Comparison of ENCODE assay signal across 19 cellular contexts in genomic region chr5:128513816-128514215, GRCh38. TPM values are rescaled to one million over a fixed set of nuclear protein-coding genes. Genes with fewer than 3 reads are reported as not detected.
DNase-seq lines count a peak whose midpoint lies in the region; ATAC-seq and TF ChIP-seq lines count a peak whose summit lies in the region.
"Had no signal": no experiment of that assay in that cellular context is flagged by ENCODE, and none has a peak within 500 bp of the region (broad histone marks: within the 10 kb centered on the region; RNA-seq: fewer than 3 reads in every experiment).

No MANE protein-coding gene starts in this region.

- H3K9me3 ChIP-seq in H9 (ENCODE audit: control insufficient read depth, low read depth, low read length), result no peaks in the 10 kb centered on the region
- H3K9me3 ChIP-seq: BE2C, HAP-1 had no signal

- no peaks in the 10 kb centered on the region for H4K20me1 ChIP-seq in H9 (ENCODE audit: control insufficient read depth, insufficient read depth, insufficient read length)

- no peak overlapping the region for H2BK12ac ChIP-seq in H9 (ENCODE audit: insufficient read length, low read depth, low read length)

- H3K27ac ChIP-seq in H9 (ENCODE audit: insufficient read length, low read depth, low read length), result no peak overlapping the region
- H3K27ac ChIP-seq: GM23248, KMS-11 had no signal

- H2BK15ac ChIP-seq in H9 (ENCODE audit: low read depth, low read length), result no peak overlapping the region

- H3K56ac ChIP-seq in H9 (ENCODE audit: insufficient read length, low read depth, low read length), result no peak overlapping the region

- H3K18ac ChIP-seq in H9 (ENCODE audit: insufficient read length, low read depth, low read length), result no peak overlapping the region

- no peaks in the 10 kb centered on the region for H3K27me3 ChIP-seq in H9 (ENCODE audit: insufficient read depth, low read length)
- H3K27me3 ChIP-seq: BE2C had no signal

- H3K27me3 Mint-ChIP-seq in H9 (ENCODE audit: low read depth), result no peaks in the 10 kb centered on the region
- no peaks in the 10 kb centered on the region for H3K27me3 Mint-ChIP-seq in osteocyte (ENCODE audit: unreplicated experiment)
- no peaks in the 10 kb centered on the region for H3K27me3 Mint-ChIP-seq in stimulated activated naive CD8-positive, alpha-beta T cell treated with anti-CD3 and anti-CD28 coated beads, Interleukin-15, amount 100 ng/mL, for 72 hours

- no peak for DNase-seq in H9
- peak; percentile 4 for DNase-seq in NCI-H69 (lab: John Stamatoyannopoulos, UW)
- DNase-seq in choroid plexus epithelial cell (ENCODE audit: low read depth), result peak; percentile 57
- no peak for DNase-seq in osteocyte (ENCODE audit: extremely low spot score, unreplicated experiment)
- no peak for DNase-seq in GM10248 (ENCODE audit: extremely low spot score)
- DNase-seq in stimulated activated naive CD8-positive, alpha-beta T cell treated with anti-CD3 and anti-CD28 coated beads, Interleukin-15, amount 100 ng/mL, for 72 hours, result no peak
- DNase-seq: BE2C, GM23248, NCI-H1105, NCI-H146, NCI-H2029, NCI-H226, NCI-H510A treated with DMSO at 0.1 percent for 48 hours, NCI-H82 had no signal

- H3K4me1 ChIP-seq in H9 (ENCODE audit: insufficient read depth, low read length), result no peaks in the 10 kb centered on the region
- H3K4me1 ChIP-seq: BE2C, HAP-1 had no signal

- H3K79me2 ChIP-seq in H9 (ENCODE audit: insufficient read depth, low read length), result no peaks in the 10 kb centered on the region

- H3K23me2 ChIP-seq in H9 (ENCODE audit: insufficient read length, low read depth, low read length, poor library complexity, severe bottlenecking), result no peaks in the 10 kb centered on the region

- POLR2A ChIA-PET in GM10248 (lab: Yijun Ruan, JAX), result no interaction called here

- H2BK20ac ChIP-seq in H9 (ENCODE audit: low read depth, low read length, poor library complexity, severe bottlenecking), result no peak overlapping the region

- no peak overlapping the region for H4K91ac ChIP-seq in H9 (ENCODE audit: insufficient read length, low read depth, low read length)

- H3K27ac Mint-ChIP-seq in H9 (peak overlapping the region in 1 of 3 experiments; percentile 9; a peak in 1 of 7 replicates), osteocyte (ENCODE audit: unreplicated experiment) (peak overlapping the region; percentile 82)
- no peak overlapping the region for H3K27ac Mint-ChIP-seq in stimulated activated naive CD8-positive, alpha-beta T cell treated with anti-CD3 and anti-CD28 coated beads, Interleukin-15, amount 100 ng/mL, for 72 hours

- no peak overlapping the region for H2BK5ac ChIP-seq in H9 (ENCODE audit: insufficient read length, low read length)

- H3K36me3 Mint-ChIP-seq in H9 (ENCODE audit: insufficient read depth in 1 of 3, low read depth in 3 of 3), result peaks cover 0 to 7% (median 7%) of the 10 kb centered on the region in 3 experiments; a peak in 3 of 7 replicates
- peaks cover 71% of the 10 kb centered on the region for H3K36me3 Mint-ChIP-seq in osteocyte (ENCODE audit: unreplicated experiment)

- no peaks in the 10 kb centered on the region for H3K79me1 ChIP-seq in H9 (ENCODE audit: insufficient read depth, low read depth, low read length, poor library complexity, severe bottlenecking)

- no peak overlapping the region for H3K4me3 ChIP-seq in choroid plexus epithelial cell (ENCODE audit: low read depth, low read length)
- H3K4me3 ChIP-seq: GM23248, HAP-1 had no signal

- H3K4ac ChIP-seq in H9 (ENCODE audit: low read depth, low read length), result no peak overlapping the region

- H2AFZ ChIP-seq in H9 (ENCODE audit: low read length), result no peak overlapping the region
- H2AFZ ChIP-seq: GM23248 had no signal

- no peak overlapping the region for H2BK120ac ChIP-seq in H9 (ENCODE audit: low read depth, low read length, poor library complexity, severe bottlenecking)

- WGBS in H9 (ENCODE audit: extremely low coverage, insufficient read length, low lambda C conversion rate), result no CpG with 5 or more reads among the region's 1 CpG

- H4K8ac ChIP-seq in H9 (replicated peaks; ENCODE audit: insufficient read length, low read depth, low read length), result no peak overlapping the region

- no peak overlapping the region for H3K14ac ChIP-seq in H9 (ENCODE audit: insufficient read depth, low read length)

- H3K9ac ChIP-seq in H9 (ENCODE audit: extremely low read depth, insufficient read length, low read length), result peak overlapping the region; percentile 14
- H3K9ac ChIP-seq: GM23248, KMS-11 had no signal

- H3K4me2 ChIP-seq in H9 (ENCODE audit: insufficient read depth, insufficient read length, low read length), result no peak overlapping the region
- H3K4me2 ChIP-seq: KMS-11 had no signal

- no peak overlapping the region for H3K23ac ChIP-seq in H9 (ENCODE audit: insufficient read length, low read depth, low read length)

- no peak for ATAC-seq in GM21390 (IDR thresholded peaks at IDR 0.05; ENCODE audit: unreplicated experiment)
- no peak for ATAC-seq in stimulated activated naive CD8-positive, alpha-beta T cell treated with anti-CD3 and anti-CD28 coated beads, Interleukin-15, amount 100 ng/mL, for 72 hours
- ATAC-seq: Right ventricle myocardium inferior had no signal

- no peaks in the 10 kb centered on the region for H3K4me1 Mint-ChIP-seq in H9
- peaks cover 22% of the 10 kb centered on the region for H3K4me1 Mint-ChIP-seq in osteocyte (ENCODE audit: unreplicated experiment)
- H3K4me1 Mint-ChIP-seq in stimulated activated naive CD8-positive, alpha-beta T cell treated with anti-CD3 and anti-CD28 coated beads, Interleukin-15, amount 100 ng/mL, for 72 hours, result no peaks in the 10 kb centered on the region

- CTCF ChIA-PET in GM10248 (lab: Yijun Ruan, JAX), result interaction anchor here (1.0 to 1.3 kb wide), 3 partner anchors 9 to 15 kb away, joined by 3 to 5 read pairs (median 4); no protein-coding TSS in a partner anchor

- H3K9me3 Mint-ChIP-seq in H9 (no peaks in the 10 kb centered on the region), osteocyte (ENCODE audit: unreplicated experiment) (no peaks in the 10 kb centered on the region)
- H3K9me3 Mint-ChIP-seq in stimulated activated naive CD8-positive, alpha-beta T cell treated with anti-CD3 and anti-CD28 coated beads, Interleukin-15, amount 100 ng/mL, for 72 hours, result no peaks in the 10 kb centered on the region

- H3K4me3 Mint-ChIP-seq in H9 (no peak overlapping the region), osteocyte (ENCODE audit: unreplicated experiment) (no peak overlapping the region)
- no peak overlapping the region for H3K4me3 Mint-ChIP-seq in stimulated activated naive CD8-positive, alpha-beta T cell treated with anti-CD3 and anti-CD28 coated beads, Interleukin-15, amount 100 ng/mL, for 72 hours

- H2AK5ac ChIP-seq in H9 (ENCODE audit: insufficient read length, low read length), result no peak overlapping the region

- no peak overlapping the region for H4K5ac ChIP-seq in H9 (ENCODE audit: insufficient read length, low read depth, low read length)

- TF ChIP-seq CTCF in H9 (conservative IDR thresholded peaks at IDR 0.05), result no peak
- TF ChIP-seq CTCF in choroid plexus epithelial cell (conservative IDR thresholded peaks at IDR 0.05; ENCODE audit: low read depth, low read length), result no peak
- no peak for TF ChIP-seq CTCF in osteocyte (IDR thresholded peaks at IDR 0.05)
- no peak for TF ChIP-seq CTCF in GM10248 (IDR thresholded peaks at IDR 0.05; ENCODE audit: control extremely low read depth, extremely low read depth, low read depth, missing control alignments)

- H3T11ph ChIP-seq in H9 (ENCODE audit: low read length), result no peak overlapping the region

RNA-seq across cellular contexts. Expression of gene FBN2, which starts 24.2 kb away (rescaled TPM):
- total RNA-seq in H9 (2021), result 8.1 and 8.3 TPM in 2 replicates
- 1,151 and 1,312 TPM in 2 replicates for total RNA-seq in osteocyte
- total RNA-seq: OCI-LY7 had no signal

Comparison
In these comparisons a context has a peak if more than half of its experiments do, and no peak if none do; other contexts are left out.
1. DNase-seq: peak in NCI-H69 (single experiment) and choroid plexus epithelial cell (single experiment); none in H9 (single experiment), osteocyte (single experiment), GM10248 (single experiment) and stimulated activated naive CD8-positive, alpha-beta T cell treated with anti-CD3 and anti-CD28 coated beads, Interleukin-15, amount 100 ng/mL, for 72 hours (0 of 2).
2. RNA of gene FBN2, which starts 24.2 kb away (total RNA-seq): 1,151 to 1,312 TPM in osteocyte; 8.1 to 8.3 TPM in H9; every median in the first group is over 100 times any median in the second.